In genomic region chr16:27154573-27155521, GRCh38 we compare ENCODE assay signal across 9 cellular contexts. TPM values are rescaled to one million over a fixed set of nuclear protein-coding genes. Genes with fewer than 3 reads are reported as not detected.
DNase-seq lines count a peak whose midpoint lies in the region; ATAC-seq, FAIRE-seq and TF ChIP-seq lines count a peak whose summit lies in the region.
"Had no signal": no experiment of that assay in that cellular context is flagged by ENCODE, and none has a peak within 500 bp of the region (broad histone marks: within the 10 kb centered on the region; RNA-seq: fewer than 3 reads in every experiment).

No MANE protein-coding gene starts in this region.

- WGBS in H1 (ENCODE audit: extremely low coverage in 1 of 2, insufficient coverage in 1 of 2, insufficient read length in 1 of 2, insufficient replicate concordance in 2 of 2, low coverage in 1 of 2, low lambda C conversion rate in 2 of 2, missing lambda C conversion rate in 1 of 2), 2 experiments, result 37% methylated on average over 22 of the region's 25 CpGs; no CpG with 5 or more reads in 1 of the 2 experiments

- no peaks in the 10 kb centered on the region for H3K9me3 Mint-ChIP-seq in activated CD4-positive, alpha-beta memory T cell treated with anti-CD3 and anti-CD28 coated beads, Interleukin-2, amount 10 ng/mL, durations not matched to agents 7 days and 5 days
- peaks cover 3% of the 10 kb centered on the region for H3K9me3 Mint-ChIP-seq in mesothelial cell of epicardium

- peak overlapping the region; percentile 99 for H2AFZ ChIP-seq in H1 (ENCODE audit: low read length)

- peak overlapping the region; percentile 53; the same call in 1 of the 2 replicates for H2BK5ac ChIP-seq in H1 (ENCODE audit: low read depth, low read length)

- no peak overlapping the region for H3K23ac ChIP-seq in H1 (ENCODE audit: insufficient read length)

- H3K14ac ChIP-seq in H1 (ENCODE audit: insufficient read length), result no peak overlapping the region

- no peak overlapping the region for H3K9ac ChIP-seq in H1 (replicated peaks in 1 of 4; ENCODE audit: extremely low read depth in 1 of 4, low read depth in 3 of 4, low read length in 3 of 4)

- H2AK5ac ChIP-seq in H1 (ENCODE audit: low read depth, low read length), result no peak overlapping the region

- H3K27me3 ChIP-seq in H1 (replicated peaks in 1 of 4; ENCODE audit: control insufficient read depth in 3 of 4, extremely low read depth in 1 of 4, insufficient read depth in 3 of 4, low read length in 3 of 4), result no peaks in the 10 kb centered on the region

- H3K4me2 ChIP-seq in H1 (ENCODE audit: insufficient read depth in 1 of 2, low read depth in 2 of 2, low read length in 2 of 2), result peak overlapping the region; percentile 4 to 42; a peak in 1 of 4 replicates

- H3K4ac ChIP-seq in H1 (replicated peaks; ENCODE audit: insufficient read length, low read depth, low read length), result no peak overlapping the region

- ATAC-seq in HG02588 (IDR thresholded peaks at IDR 0.05; ENCODE audit: unreplicated experiment), result no peak

- no peak overlapping the region for H3K18ac ChIP-seq in H1 (ENCODE audit: extremely low read depth, low read length)

- no peak overlapping the region; the same call in 1 of the 2 replicates for H2BK12ac ChIP-seq in H1 (ENCODE audit: low read depth, low read length)

- H2BK20ac ChIP-seq in H1 (ENCODE audit: low read length), result no peak overlapping the region

- H3K9me3 ChIP-seq in H1 (ENCODE audit: insufficient read depth in 2 of 2, low read depth in 1 of 2, low read length in 1 of 2), result no peaks in the 10 kb centered on the region

- H3K79me1 ChIP-seq in H1 (ENCODE audit: low read depth, low read length), result no peaks in the 10 kb centered on the region

- TF ChIP-seq CTCF in H1 (IDR thresholded peaks at IDR 0.05; ENCODE audit: control extremely low read depth in 1 of 3, insufficient read depth in 1 of 3, low read depth in 1 of 3, low read length in 3 of 3), result peak; percentile 83 to 96 (median 96)
- TF ChIP-seq CTCF in mesothelial cell of epicardium (IDR thresholded peaks at IDR 0.05; ENCODE audit: unreplicated experiment), result peak; percentile 98

- H2BK120ac ChIP-seq in H1 (replicated peaks; ENCODE audit: low read depth, low read length), result no peak overlapping the region

- peaks cover 9% of the 10 kb centered on the region for H3K4me1 Mint-ChIP-seq in activated CD4-positive, alpha-beta memory T cell treated with anti-CD3 and anti-CD28 coated beads, Interleukin-2, amount 10 ng/mL, durations not matched to agents 7 days and 5 days
- H3K4me1 Mint-ChIP-seq in mesothelial cell of epicardium, result no peaks in the 10 kb centered on the region

- H3K4me1 ChIP-seq in H1 (replicated peaks in 1 of 4; ENCODE audit: control insufficient read depth in 3 of 4, insufficient read depth in 4 of 4, low read length in 3 of 4), result no peaks in the 10 kb centered on the region

- FAIRE-seq in H1 (lab: Jason Lieb, UNC), result peak; percentile 62
- FAIRE-seq: islet of Langerhans had no signal

- no peak overlapping the region for H3K27ac ChIP-seq in H1 (ENCODE audit: low read depth, low read length)

- H3K27ac Mint-ChIP-seq in activated CD4-positive, alpha-beta memory T cell treated with anti-CD3 and anti-CD28 coated beads, Interleukin-2, amount 10 ng/mL, durations not matched to agents 7 days and 5 days, result no peak overlapping the region
- no peak overlapping the region for H3K27ac Mint-ChIP-seq in mesothelial cell of epicardium

- no peak overlapping the region for H4K91ac ChIP-seq in H1 (replicated peaks; ENCODE audit: insufficient read length, low read length)

- POLR2A ChIA-PET in activated CD4-positive, alpha-beta memory T cell treated with anti-CD3 and anti-CD28 coated beads, Interleukin-2, amount 10 ng/mL, durations not matched to agents 7 days and 5 days (lab: Charles Lee), result no interaction called here
- POLR2A ChIA-PET in H1 (lab: Charles Lee; ENCODE audit: partially characterized antibody), result interaction anchor here (0.7 kb wide), 1 partner anchor 21 kb away, joined by 3 read pairs; no protein-coding TSS in a partner anchor

- no peaks in the 10 kb centered on the region for H3K27me3 Mint-ChIP-seq in activated CD4-positive, alpha-beta memory T cell treated with anti-CD3 and anti-CD28 coated beads, Interleukin-2, amount 10 ng/mL, durations not matched to agents 7 days and 5 days
- no peaks in the 10 kb centered on the region for H3K27me3 Mint-ChIP-seq in mesothelial cell of epicardium (ENCODE audit: low read depth)

- TF ChIP-seq POLR2A in H1 (IDR thresholded peaks at IDR 0.05; ENCODE audit: control extremely low read depth in 1 of 2, low read depth in 2 of 2, low read length in 2 of 2), result no peak

- H3K79me2 ChIP-seq in H1 (ENCODE audit: control insufficient read depth in 1 of 2, insufficient read depth in 2 of 2, low read length in 2 of 2), result no peaks in the 10 kb centered on the region

- peak; percentile 12 for DNase-seq in NCI-H2196 (lab: John Stamatoyannopoulos, UW; ENCODE audit: unreplicated experiment)
- no peak for DNase-seq in NCI-H2196 treated with DMSO at 0.1 percent for 48 hours (lab: John Stamatoyannopoulos, UW; ENCODE audit: unreplicated experiment)
- peak; percentile 42 for DNase-seq in NCI-H2227 (lab: John Stamatoyannopoulos, UW; ENCODE audit: unreplicated experiment)
- peak; percentile 69 for DNase-seq in activated CD4-positive, alpha-beta memory T cell treated with anti-CD3 and anti-CD28 coated beads, Interleukin-2, amount 10 ng/mL, durations not matched to agents 7 days and 5 days
- DNase-seq in H1 (ENCODE audit: low read depth in 1 of 2, low spot score in 2 of 2), result peak; percentile 41 to 95
- DNase-seq in mesothelial cell of epicardium (ENCODE audit: low spot score in 2 of 2, unreplicated experiment in 2 of 2), result peak; percentile 37 to 76
- DNase-seq in stimulated activated CD8-positive, alpha-beta memory T cell treated with anti-CD3 and anti-CD28 coated beads, Interleukin-7, amount 100 ng/mL, for 1 hour (ENCODE audit: low read depth in 2 of 2), result peak; percentile 42 to 52

- H4K8ac ChIP-seq in H1 (ENCODE audit: extremely low read depth, insufficient read depth, low read length), result no peak overlapping the region

- H3K4me3 ChIP-seq in H1 (ENCODE audit: extremely low read depth in 1 of 4, insufficient read depth in 2 of 4, low read depth in 3 of 4, low read length in 4 of 4), result peak overlapping the region in 1 of 4 experiments; percentile 49; a peak in 2 of 8 replicates

- peak; percentile 69 to 77 for TF ChIP-seq RAD21 in H1 (IDR thresholded peaks at IDR 0.05 in 1 of 2, conservative IDR thresholded peaks at IDR 0.05 in 1 of 2; ENCODE audit: low read depth in 2 of 2, low read length in 2 of 2)

- peak overlapping the region; percentile 89 for H2BK15ac ChIP-seq in H1 (ENCODE audit: low read length)

- H4K5ac ChIP-seq in H1 (ENCODE audit: insufficient read length, low read depth, low read length), result no peak overlapping the region

- H3K56ac ChIP-seq in H1 (replicated peaks; ENCODE audit: insufficient read length, low read depth, low read length), result no peak overlapping the region

- no peak overlapping the region for H3K4me3 Mint-ChIP-seq in activated CD4-positive, alpha-beta memory T cell treated with anti-CD3 and anti-CD28 coated beads, Interleukin-2, amount 10 ng/mL, durations not matched to agents 7 days and 5 days
- no peak overlapping the region for H3K4me3 Mint-ChIP-seq in mesothelial cell of epicardium

- no peaks in the 10 kb centered on the region for H3K36me3 ChIP-seq in H1 (ENCODE audit: control insufficient read depth in 2 of 4, insufficient read depth in 4 of 4, low read length in 3 of 4)

- no peaks in the 10 kb centered on the region for H3K36me3 Mint-ChIP-seq in activated CD4-positive, alpha-beta memory T cell treated with anti-CD3 and anti-CD28 coated beads, Interleukin-2, amount 10 ng/mL, durations not matched to agents 7 days and 5 days (ENCODE audit: low read depth)
- no peaks in the 10 kb centered on the region for H3K36me3 Mint-ChIP-seq in mesothelial cell of epicardium

- CTCF ChIA-PET in activated CD4-positive, alpha-beta memory T cell treated with anti-CD3 and anti-CD28 coated beads, Interleukin-2, amount 10 ng/mL, durations not matched to agents 7 days and 5 days (lab: Charles Lee), result interaction anchor here (0.7 to 4.8 kb wide), 16 partner anchors 8 to 321 kb away, joined by 3 to 35 read pairs (median 4); no protein-coding TSS in a partner anchor
- CTCF ChIA-PET in H1 (lab: Charles Lee; ENCODE audit: partially characterized antibody), result interaction anchor here (0.7 to 8.6 kb wide), 16 partner anchors 9 to 220 kb away, joined by 3 to 69 read pairs (median 6); no protein-coding TSS in a partner anchor

- TF ChIP-seq EP300 in H1 (IDR thresholded peaks at IDR 0.05; ENCODE audit: borderline replicate concordance in 1 of 2, low read depth in 2 of 2, low read length in 2 of 2), result peak in 1 of 2 experiments; percentile 62; a peak in 1 of 3 replicates

- H4K20me1 ChIP-seq in H1 (replicated peaks in 1 of 2; ENCODE audit: control insufficient read depth in 1 of 2, insufficient read depth in 2 of 2, low read length in 2 of 2), result no peaks in the 10 kb centered on the region

- H3K23me2 ChIP-seq in H1 (ENCODE audit: low read depth, low read length), result no peaks in the 10 kb centered on the region

TF ChIP-seq in H1, 55 proteins besides CTCF, POLR2A, EP300 and RAD21 (continues in another document):
- TF ChIP-seq TAF7 (optimal IDR thresholded peaks at IDR 0.05; ENCODE audit: borderline replicate concordance, low read depth, low read length) (no peak), MAX (IDR thresholded peaks at IDR 0.05) (peak; percentile 51; the same call in 1 of the 2 replicates), E2F6 (IDR thresholded peaks at IDR 0.05) (no peak)

RNA-seq across cellular contexts. Expression of gene KDM8, which starts 48.5 kb away (rescaled TPM):
- 10 to 100 TPM; 12.7 to 14.3 TPM for total RNA-seq in activated CD4-positive, alpha-beta memory T cell treated with anti-CD3 and anti-CD28 coated beads, Interleukin-2, amount 10 ng/mL, durations not matched to agents 7 days and 5 days
- 10.3 and 14.6 TPM in 2 replicates for total RNA-seq in H1 (2021; fragmentation: NEBNext Ultra II Directional; extraction: Animal tissue kit (Norgen Biotek cat#: 25700))
- polyA plus RNA-seq in H1 (2011; rRNA removed), result 8.1 and 12.8 TPM in 2 replicates
- polyA plus RNA-seq in H1 (2011; cell fraction: cytosol; rRNA removed), result 7.2 TPM
- polyA plus RNA-seq in H1 (2011; cell fraction: nucleus; rRNA removed), result 11.6 TPM
- 5.0 to 9.1 TPM (median 7.2 TPM) in 4 replicates for polyA plus RNA-seq in H1 (2012, experiment 1 of 2)
- 6.9 TPM for polyA plus RNA-seq in H1 (2012, experiment 2 of 2)
- polyA plus RNA-seq in H1 (2013, experiment 1 of 2), result 4.7 TPM
- polyA plus RNA-seq in H1 (2013, experiment 2 of 2), result 4.9 TPM
- 6.5 and 11.8 TPM in 2 replicates for polyA minus RNA-seq in H1 (2011; rRNA and poly(A)+ RNA removed)
- polyA minus RNA-seq in H1 (2011; cell fraction: cytosol; rRNA and poly(A)+ RNA removed), result 4.6 TPM
- 16.0 TPM for polyA minus RNA-seq in H1 (2011; cell fraction: nucleus; rRNA and poly(A)+ RNA removed)
- total RNA-seq in mesothelial cell of epicardium, result 8.5 to 11.8 TPM (median 9.2 TPM) in 3 replicates
